Comparison of ENCODE assay signal across 1 cellular context in genomic region chr14:23568600-23569310, GRCh38.
TF ChIP-seq lines count a peak whose summit lies in the region.

No MANE protein-coding gene starts in this region.

TF ChIP-seq in HepG2, 621 proteins besides CTCF, POLR2A, EP300 and RAD21 (continued from another document and continues in another):
- no peak for TF ChIP-seq ATF7-NPFF (CRISPR knock-in tag; IDR thresholded peaks at IDR 0.05; ENCODE audit: low read depth)
- TF ChIP-seq SATB2 (CRISPR knock-in tag; IDR thresholded peaks at IDR 0.05), result 0 out of 2 replicates have a peak, but pooled peaks have one; percentile 6
- TF ChIP-seq, protein P1, sequence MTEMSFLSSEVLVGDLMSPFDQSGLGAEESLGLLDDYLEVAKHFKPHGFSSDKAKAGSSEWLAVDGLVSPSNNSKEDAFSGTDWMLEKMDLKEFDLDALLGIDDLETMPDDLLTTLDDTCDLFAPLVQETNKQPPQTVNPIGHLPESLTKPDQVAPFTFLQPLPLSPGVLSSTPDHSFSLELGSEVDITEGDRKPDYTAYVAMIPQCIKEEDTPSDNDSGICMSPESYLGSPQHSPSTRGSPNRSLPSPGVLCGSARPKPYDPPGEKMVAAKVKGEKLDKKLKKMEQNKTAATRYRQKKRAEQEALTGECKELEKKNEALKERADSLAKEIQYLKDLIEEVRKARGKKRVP (CRISPR knock-in tag; IDR thresholded peaks at IDR 0.05), result no peak
- TF ChIP-seq ZSCAN22 (CRISPR knock-in tag; IDR thresholded peaks at IDR 0.05), result 0 out of 2 replicates have a peak, but pooled peaks have one; percentile 17
- no peak for TF ChIP-seq ZNF333 (CRISPR knock-in tag; IDR thresholded peaks at IDR 0.05; ENCODE audit: borderline replicate concordance)
- peak; percentile 3; the same call in 1 of the 2 replicates for TF ChIP-seq PAXIP1 (CRISPR knock-in tag; conservative IDR thresholded peaks at IDR 0.05)
- no peak for TF ChIP-seq SMARCC2 (IDR thresholded peaks at IDR 0.05)
- TF ChIP-seq ATF1 (CRISPR knock-in tag; IDR thresholded peaks at IDR 0.05), result no peak
- TF ChIP-seq, protein P2, sequence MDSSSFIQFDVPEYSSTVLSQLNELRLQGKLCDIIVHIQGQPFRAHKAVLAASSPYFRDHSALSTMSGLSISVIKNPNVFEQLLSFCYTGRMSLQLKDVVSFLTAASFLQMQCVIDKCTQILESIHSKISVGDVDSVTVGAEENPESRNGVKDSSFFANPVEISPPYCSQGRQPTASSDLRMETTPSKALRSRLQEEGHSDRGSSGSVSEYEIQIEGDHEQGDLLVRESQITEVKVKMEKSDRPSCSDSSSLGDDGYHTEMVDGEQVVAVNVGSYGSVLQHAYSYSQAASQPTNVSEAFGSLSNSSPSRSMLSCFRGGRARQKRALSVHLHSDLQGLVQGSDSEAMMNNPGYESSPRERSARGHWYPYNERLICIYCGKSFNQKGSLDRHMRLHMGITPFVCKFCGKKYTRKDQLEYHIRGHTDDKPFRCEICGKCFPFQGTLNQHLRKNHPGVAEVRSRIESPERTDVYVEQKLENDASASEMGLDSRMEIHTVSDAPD (CRISPR knock-in tag; IDR thresholded peaks at IDR 0.05), result 0 out of 2 replicates have a peak, but pooled peaks have one; percentile 32
- TF ChIP-seq ZNF318 (CRISPR knock-in tag; IDR thresholded peaks at IDR 0.05), result 0 out of 2 replicates have a peak, but pooled peaks have one; percentile 4
- peak; percentile 33; the same call in 1 of the 2 replicates for TF ChIP-seq KDM2A (CRISPR knock-in tag; IDR thresholded peaks at IDR 0.05; ENCODE audit: borderline replicate concordance, low read depth)
- peak; percentile 77; the same call in 1 of the 2 replicates for TF ChIP-seq ZNF607 (CRISPR knock-in tag; IDR thresholded peaks at IDR 0.05; ENCODE audit: borderline replicate concordance)
- TF ChIP-seq POGZ (CRISPR knock-in tag; IDR thresholded peaks at IDR 0.05), result no peak
- TF ChIP-seq ZNF740 (CRISPR knock-in tag; IDR thresholded peaks at IDR 0.05), result no peak
- no peak for TF ChIP-seq BRD4 (CRISPR knock-in tag; IDR thresholded peaks at IDR 0.05)
- TF ChIP-seq NR2C2 (CRISPR knock-in tag; IDR thresholded peaks at IDR 0.05; ENCODE audit: borderline replicate concordance), result no peak
- TF ChIP-seq ZNF580 (CRISPR knock-in tag; IDR thresholded peaks at IDR 0.05; ENCODE audit: borderline replicate concordance, low read depth), result no peak
- TF ChIP-seq ZGPAT (CRISPR knock-in tag; IDR thresholded peaks at IDR 0.05), result no peak
- TF ChIP-seq HNRNPL (IDR thresholded peaks at IDR 0.05; ENCODE audit: low read depth, low read length), result no peak
- TF ChIP-seq ZFP36 (IDR thresholded peaks at IDR 0.05; ENCODE audit: borderline replicate concordance, low read depth, low read length, partially characterized antibody), result no peak
- no peak; the same call in 1 of the 2 replicates for TF ChIP-seq ZNF143 (CRISPR knock-in tag; IDR thresholded peaks at IDR 0.05)
- TF ChIP-seq ZNF574 (CRISPR knock-in tag; IDR thresholded peaks at IDR 0.05), result 0 out of 2 replicates have a peak, but pooled peaks have one; percentile 42
- TF ChIP-seq, protein P3, sequence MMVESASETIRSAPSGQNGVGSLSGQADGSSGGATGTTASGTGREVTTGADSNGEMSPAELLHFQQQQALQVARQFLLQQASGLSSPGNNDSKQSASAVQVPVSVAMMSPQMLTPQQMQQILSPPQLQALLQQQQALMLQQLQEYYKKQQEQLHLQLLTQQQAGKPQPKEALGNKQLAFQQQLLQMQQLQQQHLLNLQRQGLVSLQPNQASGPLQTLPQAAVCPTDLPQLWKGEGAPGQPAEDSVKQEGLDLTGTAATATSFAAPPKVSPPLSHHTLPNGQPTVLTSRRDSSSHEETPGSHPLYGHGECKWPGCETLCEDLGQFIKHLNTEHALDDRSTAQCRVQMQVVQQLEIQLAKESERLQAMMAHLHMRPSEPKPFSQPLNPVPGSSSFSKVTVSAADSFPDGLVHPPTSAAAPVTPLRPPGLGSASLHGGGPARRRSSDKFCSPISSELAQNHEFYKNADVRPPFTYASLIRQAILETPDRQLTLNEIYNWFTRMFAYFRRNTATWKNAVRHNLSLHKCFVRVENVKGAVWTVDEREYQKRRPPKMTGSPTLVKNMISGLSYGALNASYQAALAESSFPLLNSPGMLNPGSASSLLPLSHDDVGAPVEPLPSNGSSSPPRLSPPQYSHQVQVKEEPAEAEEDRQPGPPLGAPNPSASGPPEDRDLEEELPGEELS (CRISPR knock-in tag; IDR thresholded peaks at IDR 0.05), result no peak
- peak; percentile 37 for TF ChIP-seq PATZ1 (CRISPR knock-in tag; IDR thresholded peaks at IDR 0.05)
- no peak for TF ChIP-seq ONECUT2 (CRISPR knock-in tag; IDR thresholded peaks at IDR 0.05)
- TF ChIP-seq MYC (CRISPR knock-in tag; IDR thresholded peaks at IDR 0.05; ENCODE audit: borderline replicate concordance), result peak; percentile 45; the same call in 1 of the 2 replicates
- TF ChIP-seq TBL1XR1 (IDR thresholded peaks at IDR 0.05; ENCODE audit: borderline replicate concordance, low read length, partially characterized antibody), result no peak
- no peak for TF ChIP-seq ZNF564 (CRISPR knock-in tag; IDR thresholded peaks at IDR 0.05)
- no peak for TF ChIP-seq FOXA3 (CRISPR knock-in tag; IDR thresholded peaks at IDR 0.05)
